In the genomic region with DNA sequence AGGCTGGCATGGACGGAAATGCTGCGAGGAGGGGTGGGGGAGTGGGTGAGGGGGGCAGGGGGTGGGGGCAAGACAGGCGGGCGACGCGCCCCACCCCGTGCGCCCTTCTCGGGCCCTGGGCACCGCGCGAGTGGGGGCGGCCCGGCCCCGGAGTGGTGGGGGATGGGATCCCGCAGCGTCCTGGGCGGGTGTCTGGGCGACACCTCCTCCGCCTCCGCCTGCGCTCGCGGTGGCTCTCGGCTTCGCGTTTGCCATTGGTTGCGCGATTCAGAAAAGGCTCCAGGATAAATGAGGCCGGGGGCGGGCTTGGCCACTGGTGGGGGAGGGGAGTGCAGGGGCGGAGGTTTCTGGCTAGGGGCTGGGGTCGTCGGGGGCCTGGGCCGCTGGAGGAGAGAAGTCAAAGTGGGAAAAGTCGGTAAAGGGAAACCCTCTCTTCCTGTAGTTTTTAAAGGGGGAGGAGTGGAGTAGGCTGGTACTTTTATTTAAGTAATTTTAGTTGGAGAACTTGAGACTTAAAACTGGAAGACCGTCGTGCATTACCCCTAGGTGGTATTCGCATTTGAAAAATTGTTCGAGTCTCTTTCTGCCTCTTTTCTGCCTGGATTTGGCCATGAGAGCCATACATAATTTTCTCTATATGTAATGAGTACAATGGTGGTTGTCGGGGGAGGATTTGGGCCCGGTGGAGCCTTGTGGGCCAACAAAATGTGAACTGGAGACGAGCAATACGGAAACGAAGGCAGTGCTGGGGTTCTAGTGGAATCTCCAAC, we compare ENCODE assay signal across 8 cellular contexts. TPM values are rescaled to one million over a fixed set of nuclear protein-coding genes. Genes with fewer than 3 reads are reported as not detected.
DNase-seq lines count a peak whose midpoint lies in the region; ATAC-seq and TF ChIP-seq lines count a peak whose summit lies in the region.

No MANE protein-coding gene starts in this region.

- H3K27ac ChIP-seq in coronary artery: no peak overlapping the region

- no peaks in the 10 kb centered on the region for H3K9me3 Mint-ChIP-seq in natural killer cell

- TF ChIP-seq CTCF in GM20000 (IDR thresholded peaks at IDR 0.05; ENCODE audit: extremely low read depth, missing control alignments) (no peak), LNCaP clone FGC (IDR thresholded peaks at IDR 0.05; ENCODE audit: control insufficient read depth, extremely low read depth, insufficient read depth) (no peak), coronary artery (IDR thresholded peaks at IDR 0.05) (no peak), natural killer cell (IDR thresholded peaks at IDR 0.05) (no peak)

- no peak overlapping the region for H3K27ac Mint-ChIP-seq in natural killer cell

- H3K4me3 Mint-ChIP-seq in natural killer cell: peak overlapping the region; percentile 86

- ATAC-seq in natural killer cell (peak; percentile 41 to 47 (median 46)), GM21381 (IDR thresholded peaks at IDR 0.05; ENCODE audit: unreplicated experiment) (no peak)

- peak; percentile 88 for DNase-seq in DMS 273 treated with DMSO at 0.1 percent for 48 hours (lab: John Stamatoyannopoulos, UW)
- DNase-seq in GM20000 (ENCODE audit: low spot score): peak; percentile 88
- no peak for DNase-seq in LNCaP clone FGC (ENCODE audit: low read depth)
- DNase-seq in SHP77 treated with DMSO at 0.1 percent for 48 hours (lab: John Stamatoyannopoulos, UW): peak; percentile 86
- no peak for DNase-seq in coronary artery (ENCODE audit: low spot score)
- DNase-seq in natural killer cell: peak; percentile 30
- DNase-seq in NCI-H2029 (lab: John Stamatoyannopoulos, UW): no peak

- no peaks in the 10 kb centered on the region for H3K36me3 Mint-ChIP-seq in natural killer cell

- peaks cover 37 to 50% of the 10 kb centered on the region in 2 donors for H3K4me1 Mint-ChIP-seq in natural killer cell

- H3K27me3 Mint-ChIP-seq in natural killer cell (ENCODE audit: low read depth in 2 of 2): peaks cover 54 to 73% of the 10 kb centered on the region in 2 donors

- intact Hi-C loops in natural killer cell (cut with micrococcal nuclease): no loop called here

- peak overlapping the region; percentile 58 for H3K4me3 ChIP-seq in LNCaP clone FGC (ENCODE audit: low read depth, low read length)
- peak overlapping the region; percentile 66 for H3K4me3 ChIP-seq in coronary artery

RNA-seq across cellular contexts. Expression of a gene that starts 1.0 kb away (rescaled TPM):
- 1 to 10 TPM in 2 of 3 donors, not detected in 1; 1.4 to 2.9 TPM for total RNA-seq in natural killer cell

Comparison
In these comparisons a context has a peak if more than half of its experiments do, and no peak if none do; other contexts are left out.
1. DNase-seq: peak in DMS 273 treated with DMSO at 0.1 percent for 48 hours (single experiment), GM20000 (single experiment), SHP77 treated with DMSO at 0.1 percent for 48 hours (single experiment) and natural killer cell (single experiment); none in LNCaP clone FGC (single experiment), coronary artery (single experiment) and NCI-H2029 (single experiment).